13 cellular contexts compared by ENCODE assay signal in genomic region chr21:44723177-44724131, GRCh38. TPM values are rescaled to one million over a fixed set of nuclear protein-coding genes. Genes with fewer than 3 reads are reported as not detected.
DNase-seq lines count a peak whose midpoint lies in the region; TF ChIP-seq lines count a peak whose summit lies in the region.
"Had no signal": no experiment of that assay in that cellular context is flagged by ENCODE, and none has a peak within 500 bp of the region (broad histone marks: within the 10 kb centered on the region; RNA-seq: fewer than 3 reads in every experiment).

No MANE protein-coding gene starts in this region.

- DNase-seq in COLO829 (ENCODE audit: low spot score): peak; percentile 54
- peak; percentile 93 for DNase-seq in NCI-H1436 (lab: John Stamatoyannopoulos, UW)
- no peak for DNase-seq in chondrocyte (ENCODE audit: low spot score)
- DNase-seq in neural crest cell (ENCODE audit: low read depth, low spot score): no peak
- no peak for DNase-seq in NAMALWA (ENCODE audit: low spot score)
- no peak for DNase-seq in activated CD4-positive, CD25-positive, alpha-beta regulatory T cell (lab: John Stamatoyannopoulos, UW)
- DNase-seq in superior temporal gyrus (ENCODE audit: extremely low spot score): no peak
- DNase-seq in NCI-H774 (lab: John Stamatoyannopoulos, UW): no peak
- DNase-seq: activated CD4-positive, alpha-beta T cell treated with anti-CD3 and anti-CD28 coated beads, Interleukin-2, amount 50 U/mL, for 48 hours; brain microvascular endothelial cell; Caco-2; MM.1S had no signal

- H3K9me3 Mint-ChIP-seq in chondrocyte (ENCODE audit: low read depth): no peaks in the 10 kb centered on the region
- no peaks in the 10 kb centered on the region for H3K9me3 Mint-ChIP-seq in neural crest cell

- TF ChIP-seq CTCF in chondrocyte (IDR thresholded peaks at IDR 0.05) (no peak), neural crest cell (conservative IDR thresholded peaks at IDR 0.05) (no peak)

- H3K36me3 Mint-ChIP-seq in chondrocyte (ENCODE audit: low read depth): peaks cover 1% of the 10 kb centered on the region
- H3K36me3 Mint-ChIP-seq in neural crest cell (ENCODE audit: low read depth): no peaks in the 10 kb centered on the region

- H3K27me3 Mint-ChIP-seq in chondrocyte (ENCODE audit: low read depth): peaks cover 60% of the 10 kb centered on the region
- H3K27me3 Mint-ChIP-seq in neural crest cell (ENCODE audit: low read depth): peaks cover 35% of the 10 kb centered on the region

- H3K4me3 Mint-ChIP-seq in chondrocyte (ENCODE audit: unreplicated experiment): peak overlapping the region; percentile 28
- H3K4me3 Mint-ChIP-seq in neural crest cell: peak overlapping the region; percentile 70

- H3K27ac Mint-ChIP-seq in chondrocyte (ENCODE audit: unreplicated experiment) (no peak overlapping the region), neural crest cell (ENCODE audit: unreplicated experiment) (peak overlapping the region; percentile 91)

- H3K4me1 Mint-ChIP-seq in chondrocyte (ENCODE audit: low read depth) (peaks cover 9% of the 10 kb centered on the region), neural crest cell (peaks cover 12% of the 10 kb centered on the region)

RNA-seq across cellular contexts. Expression of gene TSPEAR, which starts 12.1 kb away (rescaled TPM):
- total RNA-seq in chondrocyte: 0.15 to 0.38 TPM in 2 of 3 replicates, not detected in the other
- not detected in 2 replicates for total RNA-seq in neural crest cell

RNA-seq across cellular contexts. Expression of gene KRTAP10-12, which starts 26.5 kb away (rescaled TPM):
- not detected in 3 replicates for total RNA-seq in chondrocyte
- not detected in 2 replicates for total RNA-seq in neural crest cell
- total RNA-seq: Caco-2, upper lobe of left lung had no signal

RNA-seq across cellular contexts. Expression of gene KRTAP12-1, which starts 41.5 kb away (rescaled TPM):
- total RNA-seq in chondrocyte (not detected in 3 replicates), neural crest cell (not detected in 2 replicates)
- total RNA-seq: Caco-2, upper lobe of left lung had no signal

RNA-seq across cellular contexts. Expression of gene KRTAP12-2, which starts 56.7 kb away (rescaled TPM):
- total RNA-seq in chondrocyte: not detected in 3 replicates
- total RNA-seq in neural crest cell: not detected in 2 replicates
- total RNA-seq: Caco-2, upper lobe of left lung had no signal

Comparison
In these comparisons a context has a peak if more than half of its experiments do, and no peak if none do; other contexts are left out.
1. DNase-seq: peak in COLO829 (single experiment) and NCI-H1436 (single experiment); none in chondrocyte (single experiment), neural crest cell (single experiment), NAMALWA (single experiment), activated CD4-positive, CD25-positive, alpha-beta regulatory T cell (0 of 4), superior temporal gyrus (single experiment) and NCI-H774 (single experiment).